In genomic region chr1:220298470-220298869, GRCh38 we compare ENCODE assay signal across 1 cellular context.
TF ChIP-seq lines count a peak whose summit lies in the region.

No MANE protein-coding gene starts in this region.

TF ChIP-seq in GM23338, 12 proteins besides CTCF, POLR2A, EP300 and RAD21 (continued from another document):
- TF ChIP-seq, protein P1, sequence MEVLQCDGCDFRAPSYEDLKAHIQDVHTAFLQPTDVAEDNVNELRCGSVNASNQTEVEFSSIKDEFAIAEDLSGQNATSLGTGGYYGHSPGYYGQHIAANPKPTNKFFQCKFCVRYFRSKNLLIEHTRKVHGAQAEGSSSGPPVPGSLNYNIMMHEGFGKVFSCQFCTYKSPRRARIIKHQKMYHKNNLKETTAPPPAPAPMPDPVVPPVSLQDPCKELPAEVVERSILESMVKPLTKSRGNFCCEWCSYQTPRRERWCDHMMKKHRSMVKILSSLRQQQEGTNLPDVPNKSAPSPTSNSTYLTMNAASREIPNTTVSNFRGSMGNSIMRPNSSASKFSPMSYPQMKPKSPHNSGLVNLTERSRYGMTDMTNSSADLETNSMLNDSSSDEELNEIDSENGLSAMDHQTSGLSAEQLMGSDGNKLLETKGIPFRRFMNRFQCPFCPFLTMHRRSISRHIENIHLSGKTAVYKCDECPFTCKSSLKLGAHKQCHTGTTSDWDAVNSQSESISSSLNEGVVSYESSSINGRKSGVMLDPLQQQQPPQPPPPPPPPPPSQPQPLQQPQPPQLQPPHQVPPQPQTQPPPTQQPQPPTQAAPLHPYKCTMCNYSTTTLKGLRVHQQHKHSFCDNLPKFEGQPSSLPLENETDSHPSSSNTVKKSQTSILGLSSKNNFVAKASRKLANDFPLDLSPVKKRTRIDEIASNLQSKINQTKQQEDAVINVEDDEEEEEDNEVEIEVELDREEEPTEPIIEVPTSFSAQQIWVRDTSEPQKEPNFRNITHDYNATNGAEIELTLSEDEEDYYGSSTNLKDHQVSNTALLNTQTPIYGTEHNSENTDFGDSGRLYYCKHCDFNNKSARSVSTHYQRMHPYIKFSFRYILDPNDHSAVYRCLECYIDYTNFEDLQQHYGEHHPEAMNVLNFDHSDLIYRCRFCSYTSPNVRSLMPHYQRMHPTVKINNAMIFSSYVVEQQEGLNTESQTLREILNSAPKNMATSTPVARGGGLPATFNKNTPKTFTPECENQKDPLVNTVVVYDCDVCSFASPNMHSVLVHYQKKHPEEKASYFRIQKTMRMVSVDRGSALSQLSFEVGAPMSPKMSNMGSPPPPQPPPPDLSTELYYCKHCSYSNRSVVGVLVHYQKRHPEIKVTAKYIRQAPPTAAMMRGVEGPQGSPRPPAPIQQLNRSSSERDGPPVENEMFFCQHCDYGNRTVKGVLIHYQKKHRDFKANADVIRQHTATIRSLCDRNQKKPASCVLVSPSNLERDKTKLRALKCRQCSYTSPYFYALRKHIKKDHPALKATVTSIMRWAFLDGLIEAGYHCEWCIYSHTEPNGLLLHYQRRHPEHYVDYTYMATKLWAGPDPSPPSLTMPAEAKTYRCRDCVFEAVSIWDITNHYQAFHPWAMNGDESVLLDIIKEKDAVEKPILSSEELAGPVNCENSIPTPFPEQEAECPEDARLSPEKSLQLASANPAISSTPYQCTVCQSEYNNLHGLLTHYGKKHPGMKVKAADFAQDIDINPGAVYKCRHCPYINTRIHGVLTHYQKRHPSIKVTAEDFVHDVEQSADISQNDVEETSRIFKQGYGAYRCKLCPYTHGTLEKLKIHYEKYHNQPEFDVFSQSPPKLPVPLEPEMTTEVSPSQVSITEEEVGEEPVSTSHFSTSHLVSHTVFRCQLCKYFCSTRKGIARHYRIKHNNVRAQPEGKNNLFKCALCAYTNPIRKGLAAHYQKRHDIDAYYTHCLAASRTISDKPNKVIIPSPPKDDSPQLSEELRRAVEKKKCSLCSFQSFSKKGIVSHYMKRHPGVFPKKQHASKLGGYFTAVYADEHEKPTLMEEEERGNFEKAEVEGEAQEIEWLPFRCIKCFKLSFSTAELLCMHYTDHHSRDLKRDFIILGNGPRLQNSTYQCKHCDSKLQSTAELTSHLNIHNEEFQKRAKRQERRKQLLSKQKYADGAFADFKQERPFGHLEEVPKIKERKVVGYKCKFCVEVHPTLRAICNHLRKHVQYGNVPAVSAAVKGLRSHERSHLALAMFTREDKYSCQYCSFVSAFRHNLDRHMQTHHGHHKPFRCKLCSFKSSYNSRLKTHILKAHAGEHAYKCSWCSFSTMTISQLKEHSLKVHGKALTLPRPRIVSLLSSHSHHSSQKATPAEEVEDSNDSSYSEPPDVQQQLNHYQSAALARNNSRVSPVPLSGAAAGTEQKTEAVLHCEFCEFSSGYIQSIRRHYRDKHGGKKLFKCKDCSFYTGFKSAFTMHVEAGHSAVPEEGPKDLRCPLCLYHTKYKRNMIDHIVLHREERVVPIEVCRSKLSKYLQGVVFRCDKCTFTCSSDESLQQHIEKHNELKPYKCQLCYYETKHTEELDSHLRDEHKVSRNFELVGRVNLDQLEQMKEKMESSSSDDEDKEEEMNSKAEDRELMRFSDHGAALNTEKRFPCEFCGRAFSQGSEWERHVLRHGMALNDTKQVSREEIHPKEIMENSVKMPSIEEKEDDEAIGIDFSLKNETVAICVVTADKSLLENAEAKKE (CRISPR knock-in tag; IDR thresholded peaks at IDR 0.05) = no peak
